ENCODE assay signal across 8 cellular contexts in the genomic region with DNA sequence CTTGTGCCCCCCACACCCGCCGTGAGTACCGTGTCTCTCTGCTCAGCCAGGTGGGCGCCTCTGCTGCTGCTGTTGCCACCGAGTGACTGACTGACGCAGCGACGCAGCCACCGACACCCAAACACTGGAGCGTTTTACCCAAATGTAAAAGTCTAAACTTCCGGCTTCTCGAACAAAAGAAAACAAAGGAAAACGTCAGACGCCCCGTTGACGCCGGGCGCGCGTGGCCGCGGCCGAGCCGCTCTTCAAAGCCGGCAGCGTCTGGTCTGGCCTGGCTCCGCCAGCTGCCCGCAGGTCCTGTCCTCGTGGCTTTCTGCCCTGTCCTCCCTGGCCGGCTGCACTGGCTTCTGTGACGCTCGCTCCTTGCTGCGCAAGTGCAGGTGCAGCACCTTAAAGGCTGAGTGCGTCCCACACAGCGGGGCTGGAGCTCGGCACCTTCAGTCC. TPM values are rescaled to one million over a fixed set of nuclear protein-coding genes. Genes with fewer than 3 reads are reported as not detected.
A peak's percentile ranks its signal among the peaks of the same experiment; 100 is the strongest.
DNase-seq lines count a peak whose midpoint lies in the region; ATAC-seq and TF ChIP-seq lines count a peak whose summit lies in the region.

No MANE protein-coding gene starts in this region.

- H3K4me1 ChIP-seq in PC-9 (replicated peaks; ENCODE audit: insufficient read depth) (0 out of 2 replicates have a peak, but pooled peaks cover 10% of the 10 kb centered on the region), cardiac muscle cell (ENCODE audit: low read depth) (peaks cover 5% of the 10 kb centered on the region), upper lobe of right lung (peaks cover 14% of the 10 kb centered on the region)

- H3F3A ChIP-seq in PC-9 (ENCODE audit: insufficient read depth, low read depth), result peaks cover 3% of the 10 kb centered on the region; the same call in 1 of the 2 replicates

- peak overlapping the region; percentile 51 for H3K4me3 ChIP-seq in AG04449 (ENCODE audit: low read depth, low read length)
- H3K4me3 ChIP-seq in PC-9, result peak overlapping the region; percentile 68
- H3K4me3 ChIP-seq in cardiac muscle cell, result peak overlapping the region; percentile 38
- H3K4me3 ChIP-seq in upper lobe of right lung, result peak overlapping the region; percentile 70

- no peaks in the 10 kb centered on the region; the same call in 1 of the 2 replicates for H4K20me1 ChIP-seq in PC-9 (ENCODE audit: insufficient read depth)

- DNase-seq in AG04449 (ENCODE audit: low read depth, low spot score), result no peak
- peak in 1 of 2 experiments; percentile 75 for DNase-seq in PC-9
- peak; percentile 27 to 72 (median 49) for DNase-seq in activated naive CD4-positive, alpha-beta T cell (lab: John Stamatoyannopoulos, UW)
- DNase-seq in cardiac muscle cell (ENCODE audit: low read depth in 1 of 2, low spot score in 1 of 2), result peak; percentile 47 to 61
- peak in 7 of 10 donors; percentile 28 to 93 (median 34) for DNase-seq in posterior cingulate gyrus
- peak; percentile 91 for DNase-seq in upper lobe of right lung

- peak overlapping the region; percentile 82 for H2AFZ ChIP-seq in PC-9

- no peaks in the 10 kb centered on the region for H3K36me3 ChIP-seq in PC-9 (ENCODE audit: low read depth)
- H3K36me3 ChIP-seq in cardiac muscle cell, result no peaks in the 10 kb centered on the region
- no peaks in the 10 kb centered on the region for H3K36me3 ChIP-seq in upper lobe of right lung

- CTCF ChIA-PET in AG04449 (lab: Yijun Ruan, JAX) (no interaction called here), PC-9 (lab: Charles Lee) (no interaction called here)

- intact Hi-C loops in PC-9 (cut with micrococcal nuclease; ENCODE audit: unreplicated experiment), result loop anchor here (2.0 to 5.0 kb wide), 2 partner anchors 51 to 256 kb away; no protein-coding TSS in a partner anchor
- intact Hi-C loops in posterior cingulate gyrus (cut with DNase I), result loop anchor here (10.0 kb wide), 1 partner anchor 259 kb away; no protein-coding TSS in a partner anchor
- intact Hi-C loops in upper lobe of right lung (cut with DNase I), result no loop called here

- BruUV-seq in PC-9 (replicated peaks; lab: Mats Ljungman, UMichigan), result TSS peak; percentile 79

- peak; percentile 38 for ATAC-seq in GM18909 (IDR thresholded peaks at IDR 0.05; ENCODE audit: poor library complexity, unreplicated experiment)
- ATAC-seq in HG03280 (IDR thresholded peaks at IDR 0.05; ENCODE audit: unreplicated experiment), result peak; percentile 45
- ATAC-seq in upper lobe of right lung, result peak; percentile 81

- H3K79me2 ChIP-seq in PC-9 (ENCODE audit: low read depth), result no peaks in the 10 kb centered on the region

- H3K27ac ChIP-seq in PC-9 (no peak overlapping the region), cardiac muscle cell (no peak overlapping the region), upper lobe of right lung (peak overlapping the region; percentile 92)

- H3K4me2 ChIP-seq in PC-9, result peak overlapping the region; percentile 92

- POLR2A ChIA-PET in AG04449 (lab: Yijun Ruan, JAX), result no interaction called here
- POLR2A ChIA-PET in PC-9 (lab: Charles Lee; ENCODE audit: unreplicated experiment), result no interaction called here

- peaks cover 99% of the 10 kb centered on the region for H3K27me3 ChIP-seq in PC-9 (ENCODE audit: insufficient read depth, low read depth)
- peaks cover 70% of the 10 kb centered on the region for H3K27me3 ChIP-seq in cardiac muscle cell
- no peaks in the 10 kb centered on the region for H3K27me3 ChIP-seq in upper lobe of right lung

- H3K9me3 ChIP-seq in PC-9 (ENCODE audit: insufficient read depth, low read depth), result no peaks in the 10 kb centered on the region
- H3K9me3 ChIP-seq in cardiac muscle cell (ENCODE audit: low read depth), result no peaks in the 10 kb centered on the region
- no peaks in the 10 kb centered on the region for H3K9me3 ChIP-seq in upper lobe of right lung

- no peaks in the 10 kb centered on the region for H3K9me2 ChIP-seq in PC-9 (ENCODE audit: insufficient read depth)

- no peak for TF ChIP-seq CTCF in AG04449 (IDR thresholded peaks at IDR 0.05; ENCODE audit: insufficient read depth, low read length, missing control alignments)
- TF ChIP-seq CTCF in PC-9 (conservative IDR thresholded peaks at IDR 0.05), result no peak
- TF ChIP-seq CTCF in cardiac muscle cell (IDR thresholded peaks at IDR 0.05; ENCODE audit: low read depth, low read length), result no peak
- no peak for TF ChIP-seq CTCF in upper lobe of right lung (IDR thresholded peaks at IDR 0.05)

RNA-seq across cellular contexts. Expression of a gene that starts 41.4 kb away (rescaled TPM):
- 260 and 266 TPM in 2 replicates for total RNA-seq in PC-9 (2021)
- 78.4 and 109 TPM in 2 replicates for total RNA-seq in cardiac muscle cell
- polyA plus RNA-seq in cardiac muscle cell, result 108 and 154 TPM in 2 replicates
- 153 TPM for total RNA-seq in upper lobe of right lung

RNA-seq across cellular contexts. Expression of a gene that starts 58.9 kb away (rescaled TPM):
- not detected in 2 replicates for total RNA-seq in PC-9 (2021)
- 0.04 TPM in 1 of 2 replicates, not detected in the other for total RNA-seq in cardiac muscle cell
- not detected in 2 replicates for polyA plus RNA-seq in cardiac muscle cell
- 0.52 TPM for total RNA-seq in upper lobe of right lung
